ENCODE assay signal across 33 cellular contexts in genomic region chr9:106974341-106974740, GRCh38.
"Had no signal": no experiment of that assay in that cellular context is flagged by ENCODE, and none has a peak within 500 bp of the region (broad histone marks: within the 10 kb centered on the region; RNA-seq: fewer than 3 reads in every experiment).

No MANE protein-coding gene starts in this region.

- H3K9me3 ChIP-seq: adrenal gland, body of pancreas, breast epithelium had no signal

- H3K4me3 Mint-ChIP-seq: activated B cell treated with CpG ODN at 0.5 μM for 24 hours; activated CD4-positive, alpha-beta memory T cell treated with anti-CD3 and anti-CD28 coated beads for 36 hours; activated CD4-positive, alpha-beta T cell treated with anti-CD3 and anti-CD28 coated beads, Interleukin-2, amount 10 ng/mL, durations not matched to agents 24 days and 14 days; activated CD8-positive, alpha-beta T cell treated with anti-CD3 and anti-CD28 coated beads for 36 hours; activated naive CD4-positive, alpha-beta T cell treated with anti-CD3 and anti-CD28 coated beads for 36 hours; activated naive CD8-positive, alpha-beta T cell treated with anti-CD3 and anti-CD28 coated beads for 36 hours; activated T-cell treated with anti-CD3 and anti-CD28 coated beads, Interleukin-2, amount 50 U/mL, for 4 hours; activated T-cell treated with anti-CD3 and anti-CD28 coated beads, Interleukin-2, amount 50 U/mL, for 72 hours; activated T-helper 1 cell treated with anti-CD3 and anti-CD28 coated beads, Interleukin-12 subunit alpha, Interleukin-12 subunit beta, Interleukin-2, Interleukin-4 antibody, amounts not matched to agents 30 ng/mL and 10 ng/mL and 1 ng/mL, durations not matched to agents 14 hours and 24 hours and 36 hours; activated T-helper 17 cell treated with anti-CD3 and anti-CD28 coated beads, Interleukin-2, amount 50 U/mL, for 72 hours; central memory CD8-positive, alpha-beta T cell; T-helper 1 cell treated with Interleukin-12 subunit alpha and Interleukin-12 subunit beta and Interleukin-4 antibody, amounts not matched to agents 30 μg/mL and 1 μg/mL, for 36 hours; T-helper 2 cell treated with Interferon-gamma antibody and Interleukin-4, amounts not matched to agents 5 μg/mL and 100 μg/mL, for 36 hours had no signal

- H3K9me3 Mint-ChIP-seq: activated B cell treated with CpG ODN at 0.5 μM for 24 hours; activated CD4-positive, alpha-beta T cell treated with anti-CD3 and anti-CD28 coated beads, Interleukin-2, amount 10 ng/mL, durations not matched to agents 24 days and 14 days; activated CD8-positive, alpha-beta T cell treated with anti-CD3 and anti-CD28 coated beads for 36 hours; activated naive CD4-positive, alpha-beta T cell treated with anti-CD3 and anti-CD28 coated beads for 36 hours; activated naive CD8-positive, alpha-beta T cell treated with anti-CD3 and anti-CD28 coated beads for 36 hours; activated T-cell treated with anti-CD3 and anti-CD28 coated beads, Interleukin-2, amount 50 U/mL, for 4 hours; activated T-helper 1 cell treated with anti-CD3 and anti-CD28 coated beads, Interleukin-12 subunit alpha, Interleukin-12 subunit beta, Interleukin-2, Interleukin-4 antibody, amounts not matched to agents 30 ng/mL and 10 ng/mL and 1 ng/mL, durations not matched to agents 14 hours and 24 hours and 36 hours; activated T-helper 17 cell treated with anti-CD3 and anti-CD28 coated beads, Interleukin-2, amount 50 U/mL, for 72 hours; T-helper 1 cell treated with Interleukin-12 subunit alpha and Interleukin-12 subunit beta and Interleukin-4 antibody, amounts not matched to agents 30 μg/mL and 1 μg/mL, for 36 hours; T-helper 2 cell treated with Interferon-gamma antibody and Interleukin-4, amounts not matched to agents 5 μg/mL and 100 μg/mL, for 36 hours had no signal

- H3K4me1 ChIP-seq: adrenal gland, body of pancreas, breast epithelium had no signal

- H3K4me1 Mint-ChIP-seq: activated B cell treated with CpG ODN at 0.5 μM for 24 hours; activated CD4-positive, alpha-beta T cell treated with anti-CD3 and anti-CD28 coated beads, Interleukin-2, amount 10 ng/mL, durations not matched to agents 24 days and 14 days; activated naive CD8-positive, alpha-beta T cell treated with anti-CD3 and anti-CD28 coated beads for 36 hours; activated T-helper 17 cell treated with anti-CD3 and anti-CD28 coated beads, Interleukin-2, amount 50 U/mL, for 72 hours; central memory CD8-positive, alpha-beta T cell had no signal

- H3K27ac Mint-ChIP-seq: activated B cell treated with CpG ODN at 0.5 μM for 24 hours; activated CD4-positive, alpha-beta memory T cell treated with anti-CD3 and anti-CD28 coated beads for 36 hours; activated CD4-positive, alpha-beta T cell treated with anti-CD3 and anti-CD28 coated beads, Interleukin-2, amount 10 ng/mL, durations not matched to agents 24 days and 14 days; activated CD8-positive, alpha-beta T cell treated with anti-CD3 and anti-CD28 coated beads for 36 hours; activated naive CD4-positive, alpha-beta T cell treated with anti-CD3 and anti-CD28 coated beads for 36 hours; activated naive CD4-positive, alpha-beta T cell treated with anti-CD3 and anti-CD28 coated beads, Interleukin-2, amount 50 U/mL, for 72 hours; activated naive CD8-positive, alpha-beta T cell treated with anti-CD3 and anti-CD28 coated beads for 36 hours; activated T-cell treated with anti-CD3 and anti-CD28 coated beads, Interleukin-2, amount 50 U/mL, for 72 hours; activated T-helper 1 cell treated with anti-CD3 and anti-CD28 coated beads, Interleukin-12 subunit alpha, Interleukin-12 subunit beta, Interleukin-2, Interleukin-4 antibody, amounts not matched to agents 30 ng/mL and 10 ng/mL and 1 ng/mL, durations not matched to agents 14 hours and 24 hours and 36 hours; activated T-helper 17 cell treated with anti-CD3 and anti-CD28 coated beads, Interleukin-2, amount 50 U/mL, for 72 hours; T-helper 1 cell treated with Interleukin-12 subunit alpha and Interleukin-12 subunit beta and Interleukin-4 antibody, amounts not matched to agents 30 μg/mL and 1 μg/mL, for 36 hours; T-helper 2 cell treated with Interferon-gamma antibody and Interleukin-4, amounts not matched to agents 5 μg/mL and 100 μg/mL, for 36 hours had no signal

- DNase-seq: activated B cell treated with CpG ODN at 0.5 μM for 24 hours; activated CD4-positive, alpha-beta memory T cell treated with anti-CD3 and anti-CD28 coated beads for 36 hours; activated CD4-positive, alpha-beta T cell treated with anti-CD3 and anti-CD28 coated beads for 4 hours; activated CD4-positive, alpha-beta T cell treated with anti-CD3 and anti-CD28 coated beads, Interleukin-2, amount 10 ng/mL, durations not matched to agents 24 days and 14 days; activated CD4-positive, alpha-beta T cell treated with anti-CD3 and anti-CD28 coated beads, Interleukin-2, amount 50 U/mL, for 1 hour; activated CD4-positive, alpha-beta T cell treated with anti-CD3 and anti-CD28 coated beads, Interleukin-2, amount 50 U/mL, for 4 hours; activated CD4-positive, CD25-positive, alpha-beta regulatory T cell treated with anti-CD3 and anti-CD28 coated beads, Interleukin-2, amount 50 U/mL, for 72 hours; activated CD8-positive, alpha-beta memory T cell treated with anti-CD3 and anti-CD28 coated beads, Interleukin-2, amount 50 U/mL, for 4 hours; activated CD8-positive, alpha-beta T cell treated with anti-CD3 and anti-CD28 coated beads for 36 hours; activated effector memory CD4-positive, alpha-beta T cell treated with anti-CD3 and anti-CD28 coated beads, Interleukin-2, amount 50 U/mL, for 16 hours; activated gamma-delta T cell treated with Interleukin-2 at 50 U/mL for 16 hours; activated naive CD4-positive, alpha-beta T cell; activated naive CD4-positive, alpha-beta T cell treated with anti-CD3 and anti-CD28 coated beads for 36 hours; activated naive CD4-positive, alpha-beta T cell treated with anti-CD3 and anti-CD28 coated beads, Interleukin-2, amount 50 U/mL, for 16 hours; activated naive CD8-positive, alpha-beta T cell treated with anti-CD3 and anti-CD28 coated beads for 36 hours; activated T-cell treated with anti-CD3 and anti-CD28 coated beads, Interleukin-2, amount 50 U/mL, for 4 hours; activated T-cell treated with anti-CD3 and anti-CD28 coated beads, Interleukin-2, amount 50 U/mL, for 72 hours; adrenal gland; amniotic stem cell; body of pancreas; brain microvascular endothelial cell; cerebellar nuclear complex; T-helper 1 cell; T-helper 2 cell; T-helper 9 cell had no signal

- H3K36me3 Mint-ChIP-seq: activated CD4-positive, alpha-beta memory T cell treated with anti-CD3 and anti-CD28 coated beads for 36 hours; activated naive CD4-positive, alpha-beta T cell treated with anti-CD3 and anti-CD28 coated beads, Interleukin-2, amount 50 U/mL, for 72 hours; activated naive CD8-positive, alpha-beta T cell treated with anti-CD3 and anti-CD28 coated beads for 36 hours had no signal

- H3K27me3 Mint-ChIP-seq: activated CD4-positive, alpha-beta memory T cell treated with anti-CD3 and anti-CD28 coated beads for 36 hours; activated CD8-positive, alpha-beta T cell treated with anti-CD3 and anti-CD28 coated beads for 36 hours; activated T-helper 17 cell treated with anti-CD3 and anti-CD28 coated beads, Interleukin-2, amount 50 U/mL, for 72 hours; central memory CD8-positive, alpha-beta T cell had no signal

- H3K27ac ChIP-seq: adrenal gland, body of pancreas, brain microvascular endothelial cell, breast epithelium, VCaP had no signal

- H3K27me3 ChIP-seq: adrenal gland, body of pancreas, brain microvascular endothelial cell, breast epithelium had no signal

- ATAC-seq: activated CD8-positive, alpha-beta T cell treated with anti-CD3 and anti-CD28 coated beads for 36 hours; activated naive CD4-positive, alpha-beta T cell treated with anti-CD3 and anti-CD28 coated beads, Interleukin-2, amount 50 U/mL, for 72 hours; activated T-cell treated with anti-CD3 and anti-CD28 coated beads, Interleukin-2, amount 50 U/mL, for 4 hours; activated T-cell treated with anti-CD3 and anti-CD28 coated beads, Interleukin-2, amount 50 U/mL, for 72 hours; activated T-helper 17 cell treated with anti-CD3 and anti-CD28 coated beads, Interleukin-2, amount 50 U/mL, for 72 hours; body of pancreas had no signal
